1 cellular context compared by ENCODE assay signal in genomic region chr17:76196675-76197074, GRCh38.
TF ChIP-seq lines count a peak whose summit lies in the region.

No MANE protein-coding gene starts in this region.

TF ChIP-seq in SK-N-SH, 30 proteins besides CTCF, POLR2A, EP300 and RAD21 (continued from another document):
- TF ChIP-seq ZBTB33 (IDR thresholded peaks at IDR 0.05; ENCODE audit: borderline replicate concordance, low read depth) (no peak), SIN3A (IDR thresholded peaks at IDR 0.05; ENCODE audit: borderline replicate concordance, low read depth, low read length) (no peak), IRF3 (IDR thresholded peaks at IDR 0.05; ENCODE audit: low read depth, low read length) (no peak), JUND (IDR thresholded peaks at IDR 0.05) (no peak), USF1 (IDR thresholded peaks at IDR 0.05; ENCODE audit: borderline replicate concordance, low read depth) (no peak), MEF2A (IDR thresholded peaks at IDR 0.05; ENCODE audit: borderline replicate concordance, low read depth) (no peak), GATA2 (CRISPR knock-in tag; IDR thresholded peaks at IDR 0.05) (no peak), USF2 (IDR thresholded peaks at IDR 0.05; ENCODE audit: borderline replicate concordance, low read depth, low read length) (no peak), EZH2phosphoT487 (IDR thresholded peaks at IDR 0.05; ENCODE audit: borderline replicate concordance, low read depth) (no peak)
